Comparison of ENCODE assay signal across 26 cellular contexts in genomic region chr20:57742506-57743180, GRCh38.
"Had no signal": no experiment of that assay in that cellular context is flagged by ENCODE, and none has a peak within 500 bp of the region (broad histone marks: within the 10 kb centered on the region; RNA-seq: fewer than 3 reads in every experiment).

No MANE protein-coding gene starts in this region.

- H3K4me1 Mint-ChIP-seq: activated T-helper 17 cell treated with anti-CD3 and anti-CD28 coated beads, Interleukin-2, amount 50 U/mL, for 72 hours; neural crest cell had no signal

- H3K27ac Mint-ChIP-seq: activated T-cell treated with anti-CD3 and anti-CD28 coated beads, Interleukin-2, amount 50 U/mL, for 24 hours; activated T-helper 17 cell treated with anti-CD3 and anti-CD28 coated beads, Interleukin-2, amount 50 U/mL, for 72 hours; naive thymus-derived CD4-positive, alpha-beta T cell; T-helper 2 cell treated with Interferon-gamma antibody and Interleukin-4, amounts not matched to agents 5 μg/mL and 100 μg/mL, for 36 hours; WTC11 had no signal

- H3K9me3 Mint-ChIP-seq: activated T-cell treated with anti-CD3 and anti-CD28 coated beads, Interleukin-2, amount 50 U/mL, for 24 hours; activated T-helper 17 cell treated with anti-CD3 and anti-CD28 coated beads, Interleukin-2, amount 50 U/mL, for 72 hours; naive thymus-derived CD4-positive, alpha-beta T cell; neural crest cell; T-helper 2 cell treated with Interferon-gamma antibody and Interleukin-4, amounts not matched to agents 5 μg/mL and 100 μg/mL, for 36 hours; WTC11 had no signal

- FAIRE-seq: keratinocyte, TTC549 had no signal

- H3K4me3 Mint-ChIP-seq: activated T-cell treated with anti-CD3 and anti-CD28 coated beads, Interleukin-2, amount 50 U/mL, for 24 hours; activated T-helper 17 cell treated with anti-CD3 and anti-CD28 coated beads, Interleukin-2, amount 50 U/mL, for 72 hours; naive thymus-derived CD4-positive, alpha-beta T cell; neural crest cell; T-helper 2 cell treated with Interferon-gamma antibody and Interleukin-4, amounts not matched to agents 5 μg/mL and 100 μg/mL, for 36 hours; WTC11 had no signal

- H3K36me3 ChIP-seq: gastroesophageal sphincter, thyroid gland, upper lobe of right lung had no signal

- H3K36me3 Mint-ChIP-seq: WTC11 had no signal

- H3K9me3 ChIP-seq: gastroesophageal sphincter, thyroid gland, upper lobe of right lung had no signal

- H3K27me3 ChIP-seq: gastroesophageal sphincter, thyroid gland, upper lobe of right lung had no signal

- DNase-seq: activated CD4-positive, alpha-beta T cell treated with anti-CD3 and anti-CD28 coated beads, Interleukin-2, amount 50 U/mL, for 4 hours; activated CD8-positive, alpha-beta memory T cell treated with anti-CD3 and anti-CD28 coated beads for 24 hours; activated CD8-positive, alpha-beta memory T cell treated with anti-CD3 and anti-CD28 coated beads, Interleukin-2, amount 50 U/mL, for 4 hours; activated naive CD4-positive, alpha-beta T cell treated with Interleukin-2 at 50 U/mL for 16 hours; activated T-cell treated with anti-CD3 and anti-CD28 coated beads, Interleukin-2, amount 50 U/mL, for 24 hours; amygdala; cortex of kidney; naive thymus-derived CD4-positive, alpha-beta T cell; occipital lobe; posterior cingulate gyrus; retina; stimulated activated CD4-positive, alpha-beta T cell treated with anti-CD3 and anti-CD28 coated beads, Interleukin-12 subunit alpha, Interleukin-12 subunit beta, amount 100 ng/mL, for 4 hours; stimulated activated CD4-positive, alpha-beta T cell treated with anti-CD3 and anti-CD28 coated beads, Interleukin-4, amount 100 ng/mL, for 4 hours; stimulated activated naive CD8-positive, alpha-beta T cell treated with anti-CD3 and anti-CD28 coated beads, Interleukin-15, Interleukin-2, amounts not matched to agents 100 U/mL and 50 U/mL, for 24 hours; thyroid gland; upper lobe of right lung had no signal

- ATAC-seq: activated T-helper 17 cell treated with anti-CD3 and anti-CD28 coated beads, Interleukin-2, amount 50 U/mL, for 72 hours; gastroesophageal sphincter; left lobe of liver; naive thymus-derived CD4-positive, alpha-beta T cell; stimulated activated naive CD8-positive, alpha-beta T cell treated with anti-CD3 and anti-CD28 coated beads, Interleukin-15, Interleukin-2, amounts not matched to agents 100 U/mL and 50 U/mL, for 24 hours; upper lobe of right lung; WTC11 had no signal

- H3K4me3 ChIP-seq: gastroesophageal sphincter, lung, thyroid gland, upper lobe of right lung had no signal

- H3K27ac ChIP-seq: epithelial cell of prostate, gastroesophageal sphincter, thyroid gland, upper lobe of right lung had no signal
